In the genomic region with DNA sequence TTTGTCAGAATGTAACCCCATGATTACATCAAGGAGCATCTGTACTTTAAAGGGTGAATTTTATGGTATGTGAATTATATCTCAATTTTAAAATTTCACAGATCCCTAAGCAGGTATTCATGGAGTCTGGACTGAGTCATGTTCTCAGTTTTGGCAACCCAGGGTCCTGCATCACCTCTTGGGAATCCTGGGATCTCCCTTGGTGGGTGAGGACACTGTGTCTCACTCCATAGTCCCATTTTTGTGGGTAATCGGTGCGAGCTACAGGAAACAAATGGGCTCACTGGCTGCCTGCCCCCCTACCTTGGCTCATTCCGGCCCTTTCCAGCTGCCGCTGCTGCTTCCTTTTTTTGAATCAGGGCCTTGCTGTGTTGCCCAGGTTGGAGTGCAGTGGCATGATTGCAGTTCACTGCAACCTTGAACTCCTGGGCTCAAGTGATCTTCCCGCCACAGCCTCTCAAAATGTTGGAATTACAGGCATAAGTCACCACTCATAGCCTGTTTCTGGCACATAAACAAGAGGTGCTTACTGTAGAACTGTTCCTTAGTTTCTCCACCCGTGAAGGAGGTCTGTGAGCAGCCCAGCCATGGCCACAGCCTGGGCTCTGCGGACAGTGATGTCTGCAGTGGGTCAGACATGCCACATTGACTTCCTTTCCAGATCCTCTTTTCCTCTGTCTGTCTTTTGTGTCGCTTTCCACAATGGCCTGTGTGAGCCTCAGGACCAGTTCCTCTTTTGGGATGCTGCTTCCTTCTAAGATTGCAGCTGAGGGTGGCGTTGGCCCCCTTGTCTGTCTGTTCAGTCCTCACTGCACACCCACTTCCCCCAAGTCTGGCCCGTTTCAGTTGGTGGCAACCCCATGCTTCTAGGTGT, we compare ENCODE assay signal across 10 cellular contexts. TPM values are rescaled to one million over a fixed set of nuclear protein-coding genes. Genes with fewer than 3 reads are reported as not detected.
DNase-seq lines count a peak whose midpoint lies in the region; ATAC-seq and TF ChIP-seq lines count a peak whose summit lies in the region.
"Had no signal": no experiment of that assay in that cellular context is flagged by ENCODE, and none has a peak within 500 bp of the region (broad histone marks: within the 10 kb centered on the region; RNA-seq: fewer than 3 reads in every experiment).

No MANE protein-coding gene starts in this region.

- no peaks in the 10 kb centered on the region for H3K9me2 ChIP-seq in PC-9 (ENCODE audit: insufficient read depth)

- BruUV-seq in PC-9 (replicated peaks; lab: Mats Ljungman, UMichigan): no TSS peak

- POLR2A ChIA-PET in PC-9 (lab: Charles Lee; ENCODE audit: unreplicated experiment): no interaction called here

- peak overlapping the region; percentile 47 for H3K27ac Mint-ChIP-seq in activated naive CD4-positive, alpha-beta T cell treated with anti-CD3 and anti-CD28 coated beads, Interleukin-2, amount 50 U/mL, for 24 hours
- no peak overlapping the region for H3K27ac Mint-ChIP-seq in effector memory CD8-positive, alpha-beta T cell
- H3K27ac Mint-ChIP-seq: activated naive CD8-positive, alpha-beta T cell had no signal

- ATAC-seq in effector memory CD8-positive, alpha-beta T cell (replicated peaks): peak; percentile 27

- no peak overlapping the region for H2AFZ ChIP-seq in PC-9

- no peaks in the 10 kb centered on the region for H3K9me3 Mint-ChIP-seq in activated naive CD4-positive, alpha-beta T cell treated with anti-CD3 and anti-CD28 coated beads, Interleukin-2, amount 50 U/mL, for 24 hours
- no peaks in the 10 kb centered on the region for H3K9me3 Mint-ChIP-seq in effector memory CD8-positive, alpha-beta T cell

- H3K4me1 ChIP-seq in PC-9 (replicated peaks; ENCODE audit: insufficient read depth): no peaks in the 10 kb centered on the region

- H3K9me3 ChIP-seq in PC-9 (ENCODE audit: insufficient read depth, low read depth): no peaks in the 10 kb centered on the region

- CTCF ChIA-PET in PC-9 (lab: Charles Lee): interaction anchor here (0.6 kb wide), 1 partner anchor 35 kb away, joined by 4 read pairs; no protein-coding TSS in a partner anchor

- no peaks in the 10 kb centered on the region for H3K27me3 ChIP-seq in PC-9 (ENCODE audit: insufficient read depth, low read depth)

- intact Hi-C loops in PC-9 (cut with micrococcal nuclease; ENCODE audit: unreplicated experiment): no loop called here

- H3K27me3 Mint-ChIP-seq in activated naive CD4-positive, alpha-beta T cell treated with anti-CD3 and anti-CD28 coated beads, Interleukin-2, amount 50 U/mL, for 24 hours: no peaks in the 10 kb centered on the region
- H3K27me3 Mint-ChIP-seq in effector memory CD8-positive, alpha-beta T cell: peaks cover 39 to 60% of the 10 kb centered on the region in 2 donors
- H3K27me3 Mint-ChIP-seq: activated naive CD8-positive, alpha-beta T cell had no signal

- no peak for DNase-seq in activated naive CD4-positive, alpha-beta T cell (lab: John Stamatoyannopoulos, UW)
- DNase-seq in Kasumi-1 (lab: John Stamatoyannopoulos, UW): peak; percentile 96 to 99
- no peak for DNase-seq in effector memory CD8-positive, alpha-beta T cell
- DNase-seq in PC-9: no peak
- no peak for DNase-seq in NCI-H524 (lab: John Stamatoyannopoulos, UW)
- no peak for DNase-seq in COLO668 (lab: John Stamatoyannopoulos, UW; ENCODE audit: unreplicated experiment)

- no peak overlapping the region for H3K4me2 ChIP-seq in PC-9
- H3K4me2 ChIP-seq: KMS-11 had no signal

- H3K4me3 ChIP-seq in PC-9: no peak overlapping the region

- no peak for TF ChIP-seq CTCF in PC-9 (conservative IDR thresholded peaks at IDR 0.05)

- no peaks in the 10 kb centered on the region for H3K36me3 Mint-ChIP-seq in activated naive CD4-positive, alpha-beta T cell treated with anti-CD3 and anti-CD28 coated beads, Interleukin-2, amount 50 U/mL, for 24 hours
- no peaks in the 10 kb centered on the region for H3K36me3 Mint-ChIP-seq in effector memory CD8-positive, alpha-beta T cell (ENCODE audit: insufficient read depth)
- H3K36me3 Mint-ChIP-seq: activated naive CD8-positive, alpha-beta T cell had no signal

- peak overlapping the region; percentile 30 for H3K27ac ChIP-seq in temporal lobe (ENCODE audit: low read depth, low read length)
- H3K27ac ChIP-seq in PC-9: no peak overlapping the region
- H3K27ac ChIP-seq: KMS-11 had no signal

- H3K4me1 Mint-ChIP-seq in activated naive CD4-positive, alpha-beta T cell treated with anti-CD3 and anti-CD28 coated beads, Interleukin-2, amount 50 U/mL, for 24 hours: peaks cover 20% of the 10 kb centered on the region
- peaks cover 14 to 18% of the 10 kb centered on the region in 2 donors for H3K4me1 Mint-ChIP-seq in effector memory CD8-positive, alpha-beta T cell (ENCODE audit: low read depth in 2 of 2)

- no peak overlapping the region for H3K4me3 Mint-ChIP-seq in activated naive CD4-positive, alpha-beta T cell treated with anti-CD3 and anti-CD28 coated beads, Interleukin-2, amount 50 U/mL, for 24 hours
- H3K4me3 Mint-ChIP-seq in effector memory CD8-positive, alpha-beta T cell: no peak overlapping the region
- H3K4me3 Mint-ChIP-seq: activated naive CD8-positive, alpha-beta T cell had no signal

- H3K36me3 ChIP-seq in PC-9 (ENCODE audit: low read depth): no peaks in the 10 kb centered on the region

- no peaks in the 10 kb centered on the region for H3F3A ChIP-seq in PC-9 (ENCODE audit: insufficient read depth, low read depth)

- H4K20me1 ChIP-seq in PC-9 (ENCODE audit: insufficient read depth): 0 out of 2 replicates have a peak, but pooled peaks cover 5% of the 10 kb centered on the region

- no peaks in the 10 kb centered on the region for H3K79me2 ChIP-seq in PC-9 (ENCODE audit: low read depth)

RNA-seq across cellular contexts. Expression of gene PALD1, which starts 14.5 kb away (rescaled TPM):
- total RNA-seq in temporal lobe (4.9 TPM), PC-9 (2021) (5.2 and 7.5 TPM in 2 replicates)

RNA-seq across cellular contexts. Expression of gene NODAL, which starts 51.5 kb away (rescaled TPM):
- total RNA-seq in temporal lobe (2.0 TPM), PC-9 (2021) (not detected in 2 replicates)

Comparison
In these comparisons a context has a peak if more than half of its experiments do, and no peak if none do; other contexts are left out.
1. DNase-seq: peak in Kasumi-1 (2 of 2); none in activated naive CD4-positive, alpha-beta T cell (0 of 4), effector memory CD8-positive, alpha-beta T cell (0 of 3), PC-9 (0 of 2), NCI-H524 (0 of 2) and COLO668 (single experiment).